ENCODE assay signal across 15 cellular contexts in the genomic region with DNA sequence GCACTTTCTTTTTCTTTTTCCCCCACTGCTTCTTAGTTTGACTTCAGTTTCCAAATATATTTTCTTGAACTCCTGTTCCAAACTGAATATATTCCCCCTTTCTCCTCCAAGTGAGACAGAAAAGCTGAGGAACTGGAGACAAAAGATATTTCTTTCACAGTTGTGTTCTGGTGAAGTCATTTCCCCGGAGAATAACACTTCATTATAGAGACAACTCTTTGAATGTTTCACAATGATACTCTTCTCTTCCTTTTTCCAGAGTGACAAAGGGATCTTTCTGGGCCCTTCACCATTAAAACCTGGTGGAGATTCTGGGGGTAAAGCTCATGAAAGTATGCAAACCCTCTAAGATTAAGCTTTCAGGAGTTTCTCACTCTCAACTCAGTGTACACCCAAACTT.
"Had no signal": no experiment of that assay in that cellular context is flagged by ENCODE, and none has a peak within 500 bp of the region (broad histone marks: within the 10 kb centered on the region; RNA-seq: fewer than 3 reads in every experiment).

No MANE protein-coding gene starts in this region.

- H3K27ac Mint-ChIP-seq: activated naive CD8-positive, alpha-beta T cell treated with anti-CD3 and anti-CD28 coated beads, Interleukin-2, amount 50 U/mL, for 24 hours; natural killer cell had no signal

- H3K4me3 Mint-ChIP-seq: activated naive CD8-positive, alpha-beta T cell treated with anti-CD3 and anti-CD28 coated beads, Interleukin-2, amount 50 U/mL, for 24 hours; natural killer cell had no signal

- DNase-seq: activated CD4-positive, alpha-beta T cell treated with anti-CD3 and anti-CD28 coated beads, Interleukin-2, amount 50 U/mL, for 1 hour; activated naive CD4-positive, alpha-beta T cell; activated naive CD8-positive, alpha-beta T cell treated with anti-CD3 and anti-CD28 coated beads, Interleukin-2, amount 50 U/mL, for 24 hours; activated T-cell treated with anti-CD3 and anti-CD28 coated beads for 4 hours; aorta; effector memory CD4-positive, alpha-beta T cell; foreskin fibroblast; left ventricle myocardium inferior; mesenchymal stem cell; natural killer cell; sigmoid colon; stimulated activated CD4-positive, alpha-beta T cell treated with anti-CD3 and anti-CD28 coated beads, Interleukin-1b, Interleukin-23, amount 100 ng/mL, for 48 hours; stomach; testis; upper lobe of left lung had no signal

- H3K9me3 ChIP-seq: sigmoid colon, testis, upper lobe of left lung had no signal

- H3K36me3 ChIP-seq: left ventricle myocardium inferior, sigmoid colon, stomach, upper lobe of left lung had no signal

- H3K27me3 Mint-ChIP-seq: activated naive CD8-positive, alpha-beta T cell treated with anti-CD3 and anti-CD28 coated beads, Interleukin-2, amount 50 U/mL, for 24 hours had no signal

- H3K4me1 Mint-ChIP-seq: activated naive CD8-positive, alpha-beta T cell treated with anti-CD3 and anti-CD28 coated beads, Interleukin-2, amount 50 U/mL, for 24 hours; natural killer cell had no signal

- H3K36me3 Mint-ChIP-seq: natural killer cell had no signal

- H3K4me1 ChIP-seq: left ventricle myocardium inferior, sigmoid colon, stomach, testis, upper lobe of left lung had no signal

- H3K4me3 ChIP-seq: left ventricle myocardium inferior, sigmoid colon, stomach, testis, upper lobe of left lung had no signal

- ATAC-seq: activated naive CD8-positive, alpha-beta T cell treated with anti-CD3 and anti-CD28 coated beads, Interleukin-2, amount 50 U/mL, for 24 hours; natural killer cell had no signal

- H3K27me3 ChIP-seq: sigmoid colon, stomach, testis, upper lobe of left lung had no signal

- H3K27ac ChIP-seq: left ventricle myocardium inferior, sigmoid colon, stomach, testis, upper lobe of left lung had no signal
